16 cellular contexts compared by ENCODE assay signal in genomic region chr2:60483400-60483799, GRCh38.
DNase-seq lines count a peak whose midpoint lies in the region; ATAC-seq and TF ChIP-seq lines count a peak whose summit lies in the region.
"Had no signal": no experiment of that assay in that cellular context is flagged by ENCODE, and none has a peak within 500 bp of the region (broad histone marks: within the 10 kb centered on the region; RNA-seq: fewer than 3 reads in every experiment).

No MANE protein-coding gene starts in this region.

- H4K20me1 ChIP-seq in DOHH2 (ENCODE audit: control insufficient read depth, insufficient read depth, low read depth, low read length), result peaks cover 41% of the 10 kb centered on the region
- peaks cover 89% of the 10 kb centered on the region for H4K20me1 ChIP-seq in OCI-LY3 (ENCODE audit: insufficient read depth, low read length)
- no peaks in the 10 kb centered on the region for H4K20me1 ChIP-seq in fibroblast of lung (ENCODE audit: control insufficient read depth, extremely low read depth, insufficient read depth, low read length)

- ATAC-seq in GM18519 (IDR thresholded peaks at IDR 0.05; ENCODE audit: low FRiP score, unreplicated experiment), result no peak
- no peak for ATAC-seq in HG02840 (IDR thresholded peaks at IDR 0.05; ENCODE audit: low FRiP score, unreplicated experiment)
- ATAC-seq: CD8-positive, alpha-beta T cell had no signal

- H3K79me2 ChIP-seq in DOHH2 (ENCODE audit: control insufficient read depth, low read length), result peaks cover 100% of the 10 kb centered on the region
- H3K79me2 ChIP-seq in OCI-LY3 (ENCODE audit: low read length), result peaks cover 100% of the 10 kb centered on the region
- no peaks in the 10 kb centered on the region for H3K79me2 ChIP-seq in fibroblast of lung (ENCODE audit: control insufficient read depth, insufficient read depth, low read length)

- peak overlapping the region; percentile 64; the same call in 1 of the 2 replicates for H3K27ac ChIP-seq in DOHH2 (ENCODE audit: low read depth, low read length)
- H3K27ac ChIP-seq in OCI-LY3 (ENCODE audit: low read length), result peak overlapping the region; percentile 86
- no peak overlapping the region for H3K27ac ChIP-seq in fibroblast of lung (ENCODE audit: insufficient read depth, low read length)
- H3K27ac ChIP-seq: cardiac muscle cell had no signal

- H3K36me3 ChIP-seq in DOHH2 (ENCODE audit: control insufficient read depth, low read length) (peaks cover 100% of the 10 kb centered on the region), OCI-LY3 (replicated peaks; ENCODE audit: low read depth, low read length) (peaks cover 76% of the 10 kb centered on the region), fibroblast of lung (ENCODE audit: control insufficient read depth, insufficient read depth, low read length) (no peaks in the 10 kb centered on the region)
- H3K36me3 ChIP-seq: cardiac muscle cell had no signal

- H3K27me3 Mint-ChIP-seq in immature natural killer cell (ENCODE audit: low read depth in 3 of 3), result peaks cover 0 to 21% (median 16%) of the 10 kb centered on the region in 3 donors

- H3K27me3 ChIP-seq in DOHH2 (ENCODE audit: control insufficient read depth, low read length), result no peaks in the 10 kb centered on the region
- H3K27me3 ChIP-seq in OCI-LY3 (ENCODE audit: low read depth, low read length), result no peaks in the 10 kb centered on the region
- H3K27me3 ChIP-seq in fibroblast of lung (ENCODE audit: control insufficient read depth, insufficient read depth, low read length), result no peaks in the 10 kb centered on the region
- H3K27me3 ChIP-seq: cardiac muscle cell had no signal

- H3K36me3 Mint-ChIP-seq in immature natural killer cell, result no peaks in the 10 kb centered on the region
- H3K36me3 Mint-ChIP-seq: activated CD4-positive, alpha-beta memory T cell treated with anti-CD3 and anti-CD28 coated beads for 36 hours; CD8-positive, alpha-beta T cell had no signal

- H2AFZ ChIP-seq in OCI-LY3 (ENCODE audit: low read depth, low read length) (no peak overlapping the region), fibroblast of lung (ENCODE audit: low read length) (no peak overlapping the region)

- H3K4me1 Mint-ChIP-seq in immature natural killer cell, result peaks cover 43 to 49% of the 10 kb centered on the region in 2 donors

- H3K9me3 ChIP-seq in DOHH2 (ENCODE audit: control insufficient read depth, insufficient read depth, low read length) (no peaks in the 10 kb centered on the region), OCI-LY3 (ENCODE audit: insufficient read depth, low read length) (no peaks in the 10 kb centered on the region), fibroblast of lung (ENCODE audit: control insufficient read depth, insufficient read depth, low read depth, low read length) (no peaks in the 10 kb centered on the region)

- peaks cover 33% of the 10 kb centered on the region for H3F3A ChIP-seq in DOHH2 (ENCODE audit: control insufficient read depth, insufficient read depth)

- H3K9me3 Mint-ChIP-seq in immature natural killer cell, result no peaks in the 10 kb centered on the region
- H3K9me3 Mint-ChIP-seq: activated CD4-positive, alpha-beta memory T cell treated with anti-CD3 and anti-CD28 coated beads for 36 hours; CD8-positive, alpha-beta T cell had no signal

- peak overlapping the region in 2 of 5 donors; percentile 2 to 18 for H3K4me3 Mint-ChIP-seq in immature natural killer cell
- H3K4me3 Mint-ChIP-seq: activated CD4-positive, alpha-beta memory T cell treated with anti-CD3 and anti-CD28 coated beads for 36 hours; CD8-positive, alpha-beta T cell had no signal

- peak overlapping the region; percentile 54 for H3K4me2 ChIP-seq in DOHH2 (ENCODE audit: low read length)
- H3K4me2 ChIP-seq in OCI-LY3 (ENCODE audit: low read length), result peak overlapping the region; percentile 80
- no peak overlapping the region for H3K4me2 ChIP-seq in fibroblast of lung (ENCODE audit: extremely low read depth, insufficient read depth, low read length)

- no peak for TF ChIP-seq CTCF in DOHH2 (IDR thresholded peaks at IDR 0.05; ENCODE audit: low read depth, low read length, poor library complexity, severe bottlenecking)
- TF ChIP-seq CTCF in OCI-LY3 (IDR thresholded peaks at IDR 0.05; ENCODE audit: low read depth, low read length), result no peak
- TF ChIP-seq CTCF in fibroblast of lung (conservative IDR thresholded peaks at IDR 0.05 in 1 of 2, IDR thresholded peaks at IDR 0.05 in 1 of 2; ENCODE audit: low read depth in 1 of 2, low read length in 2 of 2), result no peak

- no peaks in the 10 kb centered on the region for H3K9me2 ChIP-seq in DOHH2 (replicated peaks; ENCODE audit: control insufficient read depth, low read length)

- H3K27ac Mint-ChIP-seq in immature natural killer cell, result no peak overlapping the region
- H3K27ac Mint-ChIP-seq: activated CD4-positive, alpha-beta memory T cell treated with anti-CD3 and anti-CD28 coated beads for 36 hours; CD8-positive, alpha-beta T cell had no signal

- H3K9ac ChIP-seq in OCI-LY3 (ENCODE audit: low read length) (peak overlapping the region; percentile 49), fibroblast of lung (ENCODE audit: insufficient read depth, low read length) (no peak overlapping the region)

- H3K4me1 ChIP-seq in DOHH2 (ENCODE audit: control insufficient read depth, low read length), result peaks cover 85% of the 10 kb centered on the region
- peaks cover 98% of the 10 kb centered on the region for H3K4me1 ChIP-seq in OCI-LY3 (ENCODE audit: low read length)
- peaks cover 7% of the 10 kb centered on the region for H3K4me1 ChIP-seq in fibroblast of lung (ENCODE audit: control insufficient read depth, extremely low read depth, insufficient read depth, low read length)

- H3K4me3 ChIP-seq in DOHH2 (ENCODE audit: low read length), result no peak overlapping the region
- H3K4me3 ChIP-seq in OCI-LY3 (ENCODE audit: low read length), result no peak overlapping the region
- H3K4me3 ChIP-seq in fibroblast of lung (replicated peaks in 1 of 4; ENCODE audit: control extremely low read depth in 1 of 4, insufficient read depth in 1 of 4, low read depth in 3 of 4, low read length in 4 of 4), result no peak overlapping the region
- H3K4me3 ChIP-seq: cardiac muscle cell had no signal

- DNase-seq in fibroblast of lung (ENCODE audit: low read depth in 2 of 2), result peak; percentile 46 to 73
- DNase-seq in non-pigmented ciliary epithelial cell (ENCODE audit: low read depth), result peak; percentile 60
- no peak for DNase-seq in activated CD4-positive, alpha-beta T cell treated with anti-CD3 and anti-CD28 coated beads, Interleukin-2, amount 50 U/mL, for 4 hours
- DNase-seq in immature natural killer cell, result no peak
- DNase-seq: activated CD4-positive, alpha-beta memory T cell treated with anti-CD3 and anti-CD28 coated beads for 36 hours; activated gamma-delta T cell; CD8-positive, alpha-beta T cell; NCI-H1694; NCI-H524 treated with DMSO at 0.1 percent for 48 hours; retina; T-helper 9 cell had no signal

Comparison
In these comparisons a context has a peak if more than half of its experiments do, and no peak if none do; other contexts are left out.
1. DNase-seq: peak in fibroblast of lung (2 of 2) and non-pigmented ciliary epithelial cell (single experiment); none in activated CD4-positive, alpha-beta T cell treated with anti-CD3 and anti-CD28 coated beads, Interleukin-2, amount 50 U/mL, for 4 hours (0 of 2) and immature natural killer cell (0 of 3).